ENCODE assay signal across 18 cellular contexts in the genomic region with DNA sequence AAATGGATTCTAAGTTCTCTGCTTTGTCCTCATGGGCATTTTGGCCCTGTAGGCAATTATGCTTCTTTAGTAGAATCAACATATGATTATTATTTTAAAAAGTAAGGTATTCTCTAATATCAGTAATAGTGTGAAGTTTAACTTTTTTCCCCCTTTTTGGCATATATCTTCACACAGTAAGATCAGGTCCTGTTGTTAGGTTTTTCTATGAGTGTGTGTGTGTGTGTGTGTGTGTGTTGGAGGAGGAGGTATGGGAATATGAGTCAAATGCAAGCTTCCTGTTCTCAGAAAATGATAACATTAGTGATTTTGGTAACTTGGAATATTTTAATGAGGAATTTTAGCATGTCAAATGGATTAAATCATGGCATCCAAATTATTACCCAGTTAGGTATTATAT.
DNase-seq lines count a peak whose midpoint lies in the region; ATAC-seq, FAIRE-seq and TF ChIP-seq lines count a peak whose summit lies in the region.
"Had no signal": no experiment of that assay in that cellular context is flagged by ENCODE, and none has a peak within 500 bp of the region (broad histone marks: within the 10 kb centered on the region; RNA-seq: fewer than 3 reads in every experiment).

No MANE protein-coding gene starts in this region.

- H3K4me1 ChIP-seq in A673 (ENCODE audit: insufficient read depth, low read length, poor library complexity, severe bottlenecking) (peaks cover 62% of the 10 kb centered on the region), IMR-90 (ENCODE audit: control insufficient read depth, insufficient read depth, low read length) (peaks cover 16% of the 10 kb centered on the region)
- H3K4me1 ChIP-seq: BLaER1 treated with 17β-estradiol and CSF1 and Interleukin-3, amounts not matched to agents 10 nM and 100 nM; neural progenitor cell had no signal

- no peaks in the 10 kb centered on the region for H4K20me1 ChIP-seq in IMR-90 (ENCODE audit: insufficient read depth, low read length)

- POLR2A ChIA-PET in A673 (lab: Charles Lee; ENCODE audit: low non-redundant PET) (no interaction called here), IMR-90 (lab: Charles Lee; ENCODE audit: unreplicated experiment) (no interaction called here)

- intact Hi-C loops in A673 (cut with micrococcal nuclease; ENCODE audit: unreplicated experiment) (no loop called here), IMR-90 (cut with micrococcal nuclease) (no loop called here)

- H2BK15ac ChIP-seq in IMR-90 (ENCODE audit: low read depth, low read length), result 0 out of 3 replicates have a peak overlapping the region, but pooled peaks have one; percentile 78

- peak overlapping the region; percentile 85 for H2BK5ac ChIP-seq in IMR-90 (ENCODE audit: low read depth, low read length, poor library complexity, severe bottlenecking)

- dilution Hi-C loops in IMR-90 (cut with HindIII; ENCODE audit: low sequenced_read_pairs, unreplicated experiment), result no loop called here

- H2AK9ac ChIP-seq in IMR-90 (replicated peaks; ENCODE audit: low read depth, low read length, poor library complexity), result no peak overlapping the region

- H3K4ac ChIP-seq in IMR-90 (ENCODE audit: low read depth, low read length), result peak overlapping the region; percentile 7; the same call in 1 of the 2 replicates

- in situ Hi-C loops in IMR-90 (cut with MboI; ENCODE audit: low sequenced_read_pairs), result no loop called here

- peak overlapping the region; percentile 13; the same call in 1 of the 2 replicates for H2AK5ac ChIP-seq in IMR-90 (ENCODE audit: low read depth, low read length)

- no peak overlapping the region; the same call in 1 of the 2 replicates for H3K9ac ChIP-seq in IMR-90 (ENCODE audit: low read depth, low read length)
- H3K9ac ChIP-seq: BLaER1 treated with 17β-estradiol and CSF1 and Interleukin-3, amounts not matched to agents 10 nM and 100 nM; neural progenitor cell had no signal

- H3K4me3 ChIP-seq in A673 (ENCODE audit: low read depth, low read length, poor library complexity, severe bottlenecking) (no peak overlapping the region), IMR-90 (ENCODE audit: insufficient read depth, low read depth, low read length) (no peak overlapping the region), bronchial epithelial cell (ENCODE audit: low read depth, low read length) (no peak overlapping the region)
- H3K4me3 ChIP-seq: BLaER1 treated with 17β-estradiol and CSF1 and Interleukin-3, amounts not matched to agents 10 nM and 100 nM; cardiac muscle cell; hepatocyte; neural progenitor cell had no signal

- H2BK20ac ChIP-seq in IMR-90 (ENCODE audit: low read depth, low read length), result peak overlapping the region; percentile 35; the same call in 1 of the 2 replicates

- no peak overlapping the region for H2AFZ ChIP-seq in IMR-90 (replicated peaks; ENCODE audit: low read length, poor library complexity)
- H2AFZ ChIP-seq: hepatocyte, neural progenitor cell had no signal

- no peak overlapping the region for H3K56ac ChIP-seq in IMR-90 (ENCODE audit: extremely low read depth, insufficient read depth, low read length)

- peak overlapping the region; percentile 78; the same call in 1 of the 2 replicates for H3K18ac ChIP-seq in IMR-90 (ENCODE audit: low read depth, low read length)

- CTCF ChIA-PET in A673 (lab: Charles Lee), result no interaction called here
- CTCF ChIA-PET in IMR-90 (lab: Yijun Ruan, JAX), result interaction anchor here (0.7 kb wide), 1 partner anchor 397 kb away, joined by 3 read pairs; no protein-coding TSS in a partner anchor

- no peak for TF ChIP-seq POLR2A in IMR-90 (IDR thresholded peaks at IDR 0.05; ENCODE audit: low read depth, low read length)

- TF ChIP-seq CTCF in A673 (conservative IDR thresholded peaks at IDR 0.05; ENCODE audit: low read depth, low read length) (no peak), IMR-90 (conservative IDR thresholded peaks at IDR 0.05; ENCODE audit: low read depth, low read length) (no peak), bronchial epithelial cell (IDR thresholded peaks at IDR 0.05; ENCODE audit: insufficient read depth, low read length, severe bottlenecking) (no peak)

- no peak for FAIRE-seq in bronchial epithelial cell (lab: Jason Lieb, UNC)

- H3K23ac ChIP-seq in IMR-90 (ENCODE audit: low read depth, low read length), result peak overlapping the region; percentile 15; the same call in 1 of the 2 replicates

- H4K91ac ChIP-seq in IMR-90 (ENCODE audit: insufficient read depth, low read depth, low read length), result 0 out of 2 replicates have a peak overlapping the region, but pooled peaks have one; percentile 7

- DNase-seq in A673 (ENCODE audit: low spot score) (no peak), IMR-90 (peak; percentile 77), bronchial epithelial cell (ENCODE audit: low read depth) (peak; percentile 45), iris pigment epithelial cell (ENCODE audit: low read depth) (peak; percentile 70), medulla oblongata (ENCODE audit: extremely low spot score) (no peak)
- no peak for DNase-seq in effector CD8-positive, alpha-beta T cell (lab: John Stamatoyannopoulos, UW)
- DNase-seq: activated naive CD8-positive, alpha-beta T cell treated with anti-CD3 and anti-CD28 coated beads for 36 hours; activated T-cell treated with anti-CD3 and anti-CD28 coated beads, Interleukin-2, amount 50 U/mL, for 72 hours; GOT3; KG1; NCI-H1092; NCI-H526 treated with DMSO at 0.1 percent for 48 hours had no signal

- H3K27me3 ChIP-seq in A673 (replicated peaks; ENCODE audit: insufficient read depth, low read depth, low read length, poor library complexity) (no peaks in the 10 kb centered on the region), IMR-90 (ENCODE audit: control insufficient read depth, insufficient read depth, low read length) (no peaks in the 10 kb centered on the region), bronchial epithelial cell (ENCODE audit: control insufficient read depth, insufficient read depth, low read length) (no peaks in the 10 kb centered on the region)
- H3K27me3 ChIP-seq: cardiac muscle cell, hepatocyte, neural progenitor cell had no signal

- peak overlapping the region; percentile 67; the same call in 1 of the 2 replicates for H4K5ac ChIP-seq in IMR-90 (ENCODE audit: low read depth, low read length)

- H3K79me1 ChIP-seq in IMR-90 (ENCODE audit: low read depth in 1 of 2, low read length in 2 of 2), result peaks cover 35 to 62% of the 10 kb centered on the region in 2 experiments; a peak in 3 of 4 replicates

- H3K4me2 ChIP-seq in IMR-90 (ENCODE audit: low read depth, low read length), result no peak overlapping the region
- H3K4me2 ChIP-seq: BLaER1 treated with 17β-estradiol and CSF1 and Interleukin-3, amounts not matched to agents 10 nM and 100 nM; hepatocyte; neural progenitor cell had no signal

- H2BK120ac ChIP-seq in IMR-90 (ENCODE audit: low read depth, low read length), result peak overlapping the region; percentile 73; the same call in 1 of the 2 replicates

- TF ChIP-seq RAD21 in IMR-90 (IDR thresholded peaks at IDR 0.05; ENCODE audit: low read length), result no peak

- H3K9me3 ChIP-seq in A673 (ENCODE audit: low read depth, low read length, poor library complexity, severe bottlenecking), result no peaks in the 10 kb centered on the region
- no peaks in the 10 kb centered on the region for H3K9me3 ChIP-seq in IMR-90 (ENCODE audit: control insufficient read depth, insufficient read depth, low read length)

- H3K27ac ChIP-seq in A673 (ENCODE audit: low read depth, low read length, poor library complexity, severe bottlenecking) (peak overlapping the region; percentile 77), IMR-90 (ENCODE audit: insufficient read depth, low read length) (no peak overlapping the region)
- H3K27ac ChIP-seq: BLaER1 treated with 17β-estradiol and CSF1 and Interleukin-3, amounts not matched to agents 10 nM and 100 nM; cardiac muscle cell; hepatocyte; neural progenitor cell had no signal

- BruUV-seq in A673 (replicated peaks; lab: Mats Ljungman, UMichigan) (no TSS peak), IMR-90 (replicated peaks; lab: Mats Ljungman, UMichigan) (no TSS peak)

- peak overlapping the region; percentile 54 to 71; a peak in 3 of 4 replicates for H4K8ac ChIP-seq in IMR-90 (ENCODE audit: low read depth in 2 of 2, low read length in 2 of 2)

- H3K36me3 ChIP-seq in A673 (ENCODE audit: insufficient read depth, low read length, poor library complexity, severe bottlenecking) (no peaks in the 10 kb centered on the region), IMR-90 (ENCODE audit: control insufficient read depth, insufficient read depth, low read length) (no peaks in the 10 kb centered on the region; the same call in 1 of the 2 replicates), bronchial epithelial cell (ENCODE audit: control insufficient read depth, insufficient read depth, low read length) (no peaks in the 10 kb centered on the region)
- H3K36me3 ChIP-seq: BLaER1 treated with 17β-estradiol and CSF1 and Interleukin-3, amounts not matched to agents 10 nM and 100 nM; cardiac muscle cell; neural progenitor cell had no signal

- peak overlapping the region; percentile 32 for H3K14ac ChIP-seq in IMR-90 (replicated peaks; ENCODE audit: low read depth, low read length)

- ATAC-seq in IMR-90 (ENCODE audit: low read depth) (no peak), HG03520 (IDR thresholded peaks at IDR 0.05; ENCODE audit: unreplicated experiment) (no peak), HG02678 (IDR thresholded peaks at IDR 0.05; ENCODE audit: unreplicated experiment) (no peak)
- ATAC-seq: activated T-cell treated with anti-CD3 and anti-CD28 coated beads, Interleukin-2, amount 50 U/mL, for 72 hours had no signal

- H3K9me1 ChIP-seq in IMR-90 (ENCODE audit: insufficient read depth, low read length), result peaks cover 7% of the 10 kb centered on the region

TF ChIP-seq in IMR-90, 13 proteins besides CTCF, POLR2A, EP300 and RAD21:
- TF ChIP-seq NFE2L2 (IDR thresholded peaks at IDR 0.05; ENCODE audit: low read depth, low read length) (no peak), FOS (IDR thresholded peaks at IDR 0.05; ENCODE audit: low read depth, low read length) (no peak)
- TF ChIP-seq, protein P1, sequence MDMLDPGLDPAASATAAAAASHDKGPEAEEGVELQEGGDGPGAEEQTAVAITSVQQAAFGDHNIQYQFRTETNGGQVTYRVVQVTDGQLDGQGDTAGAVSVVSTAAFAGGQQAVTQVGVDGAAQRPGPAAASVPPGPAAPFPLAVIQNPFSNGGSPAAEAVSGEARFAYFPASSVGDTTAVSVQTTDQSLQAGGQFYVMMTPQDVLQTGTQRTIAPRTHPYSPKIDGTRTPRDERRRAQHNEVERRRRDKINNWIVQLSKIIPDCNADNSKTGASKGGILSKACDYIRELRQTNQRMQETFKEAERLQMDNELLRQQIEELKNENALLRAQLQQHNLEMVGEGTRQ (IDR thresholded peaks at IDR 0.05; ENCODE audit: low read depth, low read length), result no peak

Comparison
In these comparisons a context has a peak if more than half of its experiments do, and no peak if none do; other contexts are left out.
1. DNase-seq: peak in IMR-90 (single experiment), bronchial epithelial cell (single experiment) and iris pigment epithelial cell (single experiment); none in A673 (single experiment), medulla oblongata (single experiment) and effector CD8-positive, alpha-beta T cell (single experiment).